In the genomic region with DNA sequence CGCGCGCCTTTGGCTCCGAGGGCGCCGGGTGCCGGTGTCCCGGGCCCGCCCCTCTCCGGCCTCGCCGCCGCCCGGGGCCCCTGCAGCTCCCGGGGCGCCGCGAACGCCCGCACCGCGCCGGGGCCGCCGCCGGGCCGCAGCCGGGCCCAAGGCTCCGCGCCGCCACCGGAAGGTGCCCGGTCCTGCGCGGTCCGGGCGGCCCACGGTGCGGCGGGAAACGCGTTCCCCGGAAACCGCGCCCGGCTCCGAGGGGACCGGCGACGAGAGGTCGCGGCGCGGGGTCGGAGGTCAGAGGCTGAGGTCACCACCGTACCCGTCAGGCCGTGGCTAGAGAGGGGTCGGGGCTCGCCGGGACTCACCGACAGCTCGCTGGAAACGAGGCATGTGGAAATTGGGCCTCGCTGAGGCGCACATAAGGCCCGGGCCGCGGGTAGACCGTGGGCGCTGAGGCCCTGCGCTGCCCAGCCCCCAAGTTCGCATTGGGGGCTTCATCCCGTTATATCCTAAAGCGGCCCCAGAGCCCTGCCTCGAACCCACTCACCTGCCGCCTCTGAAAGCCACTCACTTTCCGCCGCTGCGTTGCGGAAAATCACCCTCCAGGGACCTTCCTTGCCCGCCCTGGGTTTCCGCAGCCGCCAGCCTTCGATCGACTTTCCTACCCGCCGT, we compare ENCODE assay signal across 8 cellular contexts. TPM values are rescaled to one million over a fixed set of nuclear protein-coding genes. Genes with fewer than 3 reads are reported as not detected.
DNase-seq lines count a peak whose midpoint lies in the region; ATAC-seq and TF ChIP-seq lines count a peak whose summit lies in the region.

DUS1L (minus strand) TSS at position 167 of the 666 bp plus-strand sequence. CDS start 745 bp downstream, outside the sequence.

- no peaks in the 10 kb centered on the region for H3K27me3 ChIP-seq in RWPE2 (ENCODE audit: insufficient read depth, poor library complexity, severe bottlenecking)
- no peaks in the 10 kb centered on the region for H3K27me3 ChIP-seq in suprapubic skin

- peak in 1 of 2 donors; percentile 50 for TF ChIP-seq POLR2A in suprapubic skin (IDR thresholded peaks at IDR 0.05)

- peak; percentile 65 for ATAC-seq in HG03045 (IDR thresholded peaks at IDR 0.05; ENCODE audit: unreplicated experiment)
- peak; percentile 52 for ATAC-seq in RWPE2 (ENCODE audit: low read depth)
- peak; percentile 78 for ATAC-seq in omental fat pad (ENCODE audit: low FRiP score)

- peak within 1 kb of the TSS; percentile 41 for H3K27ac ChIP-seq in RWPE2 (ENCODE audit: poor library complexity, severe bottlenecking)
- peak within 1 kb of the TSS; percentile 85 for H3K27ac ChIP-seq in suprapubic skin

- TF ChIP-seq EP300 in suprapubic skin (IDR thresholded peaks at IDR 0.05), result no peak

- H3K36me3 ChIP-seq in RWPE2 (ENCODE audit: low read depth) (peaks cover 35% of the 10 kb centered on the region), suprapubic skin (peaks cover 32% of the 10 kb centered on the region)

- WGBS in suprapubic skin, result 37% methylated on average over 15 of the region's 88 CpGs

- TF ChIP-seq CTCF in RWPE2 (IDR thresholded peaks at IDR 0.05; ENCODE audit: poor library complexity, severe bottlenecking) (no peak), omental fat pad (IDR thresholded peaks at IDR 0.05) (no peak), suprapubic skin (IDR thresholded peaks at IDR 0.05) (no peak)

- H3K4me3 ChIP-seq in RWPE2 (ENCODE audit: severe bottlenecking) (peak within 1 kb of the TSS; percentile 98), suprapubic skin (peak within 1 kb of the TSS; percentile 96)

- no peaks in the 10 kb centered on the region for H3K9me3 ChIP-seq in RWPE2 (ENCODE audit: severe bottlenecking)
- H3K9me3 ChIP-seq in suprapubic skin, result no peaks in the 10 kb centered on the region

- H3K4me1 ChIP-seq in RWPE2 (ENCODE audit: insufficient read depth, poor library complexity, severe bottlenecking) (no peaks in the 10 kb centered on the region), suprapubic skin (peaks cover 38% of the 10 kb centered on the region)

- peak; percentile 46 to 63 for DNase-seq in NCI-H2081 (lab: John Stamatoyannopoulos, UW)
- DNase-seq in NCI-H2081 treated with DMSO at 0.1 percent for 48 hours (lab: John Stamatoyannopoulos, UW), result no peak
- DNase-seq in RWPE2 (ENCODE audit: low spot score), result no peak
- peak; percentile 72 for DNase-seq in activated naive CD4-positive, alpha-beta T cell treated with Interleukin-2 at 50 U/mL for 16 hours
- peak; percentile 84 for DNase-seq in germinal center (ENCODE audit: low spot score)
- no peak for DNase-seq in omental fat pad (ENCODE audit: low spot score)
- no peak for DNase-seq in suprapubic skin (ENCODE audit: low spot score in 2 of 2)

RNA-seq across cellular contexts. Expression of gene DUS1L, which starts in this region (rescaled TPM):
- total RNA-seq in omental fat pad (10 to 100 TPM; 58.1 to 90.3 (median 85.7) TPM), suprapubic skin (100 to 1,000 TPM in 3 of 4 donors, 10 to 100 TPM in 1; 79.3 to 176 (median 108) TPM)

Comparison
In these comparisons a context has a peak if more than half of its experiments do, and no peak if none do; other contexts are left out.
1. DNase-seq: peak in NCI-H2081 (2 of 2), activated naive CD4-positive, alpha-beta T cell treated with Interleukin-2 at 50 U/mL for 16 hours (single experiment) and germinal center (single experiment); none in NCI-H2081 treated with DMSO at 0.1 percent for 48 hours (single experiment), RWPE2 (single experiment), omental fat pad (single experiment) and suprapubic skin (0 of 2).
2. Peak in every context shown above with its lines, with median percentiles within 50 percentile points of each other: ATAC-seq.